In the genomic region with DNA sequence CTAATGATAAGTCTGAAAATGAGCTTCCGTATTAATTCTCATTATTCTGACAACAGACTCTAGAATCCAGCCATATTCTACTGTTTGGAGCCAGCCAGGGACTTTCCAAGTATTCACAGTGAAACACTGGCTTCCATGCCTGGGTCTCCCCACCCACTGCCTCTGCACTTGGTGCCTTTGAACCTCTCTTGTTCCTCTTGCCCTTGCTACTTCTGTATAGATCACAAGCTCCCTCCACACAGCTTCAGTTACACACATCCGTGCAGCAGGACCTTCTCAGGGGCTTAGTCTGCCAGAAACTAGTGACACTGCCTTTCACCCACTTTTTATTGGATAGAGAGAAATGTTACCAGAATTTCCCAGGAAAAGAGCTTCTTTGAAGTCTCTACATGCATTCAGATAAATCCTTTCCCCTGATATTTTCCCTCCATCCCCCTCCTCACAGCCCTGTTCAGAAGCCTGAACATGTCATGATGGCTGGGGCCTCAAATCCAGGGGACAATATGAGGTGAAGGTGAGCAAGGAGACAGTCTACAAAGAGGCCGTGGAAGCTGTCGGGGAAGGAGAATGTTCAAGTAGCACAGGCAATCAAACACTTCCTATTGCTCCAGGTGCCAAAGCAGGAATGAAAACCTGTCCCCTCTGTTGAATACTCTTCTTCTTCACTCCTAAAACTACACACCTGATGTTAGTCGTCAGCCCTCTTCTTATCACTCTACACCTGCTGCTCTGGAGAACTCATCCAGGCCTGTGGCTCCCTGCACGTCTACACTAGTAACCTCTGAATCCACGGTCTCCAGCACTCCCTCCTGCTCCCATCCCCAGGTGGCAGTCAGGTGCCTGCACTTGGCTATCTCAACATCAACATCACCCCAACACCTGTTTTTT, we compare ENCODE assay signal across 8 cellular contexts. TPM values are rescaled to one million over a fixed set of nuclear protein-coding genes. Genes with fewer than 3 reads are reported as not detected.
DNase-seq lines count a peak whose midpoint lies in the region; ATAC-seq, FAIRE-seq and TF ChIP-seq lines count a peak whose summit lies in the region.

No MANE protein-coding gene starts in this region.

- in situ Hi-C loops in GM23248 (cut with MboI), result no loop called here

- no peaks in the 10 kb centered on the region for H3K27me3 Mint-ChIP-seq in stimulated activated memory B cell treated with anti-CD40 and anti-IgM and Interleukin-4, amounts not matched to agents 10 μg/mL and 1 μg/mL and 100 μg/mL, for 72 hours
- H3K27me3 Mint-ChIP-seq in mesothelial cell of epicardium (ENCODE audit: low read depth), result peaks cover 74% of the 10 kb centered on the region

- H3K79me2 ChIP-seq in GM23248 (ENCODE audit: insufficient read depth), result no peaks in the 10 kb centered on the region
- H3K79me2 ChIP-seq in OCI-LY7 (ENCODE audit: insufficient read depth, low read depth, low read length), result no peaks in the 10 kb centered on the region

- peaks cover 62% of the 10 kb centered on the region for H3K4me1 Mint-ChIP-seq in stimulated activated memory B cell treated with anti-CD40 and anti-IgM and Interleukin-4, amounts not matched to agents 10 μg/mL and 1 μg/mL and 100 μg/mL, for 72 hours
- peaks cover 6% of the 10 kb centered on the region for H3K4me1 Mint-ChIP-seq in mesothelial cell of epicardium

- no peak overlapping the region for H3K4me2 ChIP-seq in GM23248 (ENCODE audit: unreplicated experiment)
- H3K4me2 ChIP-seq in OCI-LY7 (ENCODE audit: low read length), result peak overlapping the region; percentile 69

- H3K4me3 ChIP-seq in GM23248, result no peak overlapping the region
- peak overlapping the region; percentile 52 for H3K4me3 ChIP-seq in OCI-LY7 (ENCODE audit: low read depth, low read length, poor library complexity, severe bottlenecking)
- H3K4me3 ChIP-seq in fibroblast of the aortic adventitia (ENCODE audit: low read depth, low read length), result no peak overlapping the region

- intact Hi-C loops in OCI-LY7 (cut with micrococcal nuclease; ENCODE audit: unreplicated experiment), result loop anchor here (2.0 kb wide), 1 partner anchor 43 kb away; a partner anchor contains a TSS

- POLR2A ChIA-PET in OCI-LY7 (lab: Charles Lee), result interaction anchor here (0.5 to 9.1 kb wide), 14 partner anchors 11 to 1790 kb away, joined by 3 to 75 read pairs (median 4); a partner anchor contains a TSS

- peak overlapping the region; percentile 100 for H3K27ac Mint-ChIP-seq in stimulated activated memory B cell treated with anti-CD40 and anti-IgM and Interleukin-4, amounts not matched to agents 10 μg/mL and 1 μg/mL and 100 μg/mL, for 72 hours
- H3K27ac Mint-ChIP-seq in mesothelial cell of epicardium, result no peak overlapping the region

- no peak overlapping the region for H3K9ac ChIP-seq in GM23248

- no peak for FAIRE-seq in urothelium cell line (lab: Jason Lieb, UNC)

- H2AFZ ChIP-seq in GM23248 (no peak overlapping the region), OCI-LY7 (ENCODE audit: low read length) (peak overlapping the region; percentile 88)

- H3K4me1 ChIP-seq in GM23248 (ENCODE audit: insufficient read depth) (no peaks in the 10 kb centered on the region), OCI-LY7 (ENCODE audit: insufficient read depth, low read length, poor library complexity, severe bottlenecking) (peaks cover 49% of the 10 kb centered on the region)

- peaks cover 8% of the 10 kb centered on the region for H3K9me3 Mint-ChIP-seq in stimulated activated memory B cell treated with anti-CD40 and anti-IgM and Interleukin-4, amounts not matched to agents 10 μg/mL and 1 μg/mL and 100 μg/mL, for 72 hours
- H3K9me3 Mint-ChIP-seq in mesothelial cell of epicardium, result peaks cover 1% of the 10 kb centered on the region

- DNase-seq in GM23248 (peak; percentile 12), OCI-LY7 (ENCODE audit: low spot score) (peak; percentile 89), fibroblast of the aortic adventitia (ENCODE audit: low read depth) (peak; percentile 2), urothelium cell line (ENCODE audit: low spot score) (no peak), RPMI8226 (no peak), mesothelial cell of epicardium (ENCODE audit: low spot score in 2 of 2, unreplicated experiment in 2 of 2) (no peak)

- H3K9me2 ChIP-seq in GM23248 (ENCODE audit: insufficient read depth) (no peaks in the 10 kb centered on the region), OCI-LY7 (ENCODE audit: insufficient read depth, low read length) (no peaks in the 10 kb centered on the region)

- H3K36me3 ChIP-seq in GM23248 (ENCODE audit: low read depth) (no peaks in the 10 kb centered on the region), OCI-LY7 (ENCODE audit: insufficient read depth, low read length) (no peaks in the 10 kb centered on the region; the same call in 1 of the 2 replicates)

- H4K20me1 ChIP-seq in GM23248 (ENCODE audit: insufficient read depth), result no peaks in the 10 kb centered on the region
- no peaks in the 10 kb centered on the region for H4K20me1 ChIP-seq in OCI-LY7 (ENCODE audit: insufficient read depth, low read length)

- no peak for TF ChIP-seq CTCF in OCI-LY7 (conservative IDR thresholded peaks at IDR 0.05; ENCODE audit: low read length)
- TF ChIP-seq CTCF in fibroblast of the aortic adventitia (IDR thresholded peaks at IDR 0.05; ENCODE audit: insufficient read depth, low read length), result no peak
- TF ChIP-seq CTCF in mesothelial cell of epicardium (IDR thresholded peaks at IDR 0.05; ENCODE audit: unreplicated experiment), result no peak

- peaks cover 56% of the 10 kb centered on the region for H3K27me3 ChIP-seq in GM23248 (replicated peaks; ENCODE audit: insufficient read depth)

- H3K4me3 Mint-ChIP-seq in stimulated activated memory B cell treated with anti-CD40 and anti-IgM and Interleukin-4, amounts not matched to agents 10 μg/mL and 1 μg/mL and 100 μg/mL, for 72 hours, result peak overlapping the region; percentile 83
- H3K4me3 Mint-ChIP-seq in mesothelial cell of epicardium, result no peak overlapping the region

- peaks cover 18% of the 10 kb centered on the region for H3K36me3 Mint-ChIP-seq in stimulated activated memory B cell treated with anti-CD40 and anti-IgM and Interleukin-4, amounts not matched to agents 10 μg/mL and 1 μg/mL and 100 μg/mL, for 72 hours
- no peaks in the 10 kb centered on the region for H3K36me3 Mint-ChIP-seq in mesothelial cell of epicardium

- H3F3A ChIP-seq in GM23248 (ENCODE audit: insufficient read depth), result no peaks in the 10 kb centered on the region

- 45 to 52% methylated on average over 7 of the region's 7 CpGs for WGBS in GM23248 (ENCODE audit: low coverage in 1 of 2, low lambda C conversion rate in 2 of 2, missing lambda C conversion rate in 2 of 2), 2 experiments

- H3K9me3 ChIP-seq in GM23248 (ENCODE audit: low read depth) (no peaks in the 10 kb centered on the region), OCI-LY7 (ENCODE audit: low read length) (peaks cover 14% of the 10 kb centered on the region)

- no peak overlapping the region for H3K27ac ChIP-seq in GM23248
- H3K27ac ChIP-seq in OCI-LY7 (ENCODE audit: low read depth, low read length, poor library complexity, severe bottlenecking), result peak overlapping the region; percentile 84

- ATAC-seq in GM18517 (IDR thresholded peaks at IDR 0.05; ENCODE audit: unreplicated experiment), result peak; percentile 62
- ATAC-seq in stimulated activated memory B cell treated with anti-CD40 and anti-IgM and Interleukin-4, amounts not matched to agents 10 μg/mL and 1 μg/mL and 100 μg/mL, for 72 hours, result peak; percentile 95

- TSS peak; percentile 94 for BruUV-seq in OCI-LY7 (replicated peaks; lab: Mats Ljungman, UMichigan)

- CTCF ChIA-PET in OCI-LY7 (lab: Charles Lee; ENCODE audit: unreplicated experiment), result interaction anchor here (0.6 to 2.4 kb wide), 6 partner anchors 10 to 219 kb away, joined by 3 to 8 read pairs (median 4); a partner anchor contains a TSS

RNA-seq across cellular contexts. Expression of a gene that starts 20.1 kb away (rescaled TPM):
- not detected in 2 replicates for total RNA-seq in GM23248 (2014; rRNA removed; shearing (Covaris generic))
- polyA plus RNA-seq in GM23248 (2016; fragmentation: Nextera tagmentation; extraction: Ambion mirVana), result 0.18 TPM in 1 of 2 replicates, not detected in the other
- 60.3 and 78.3 TPM in 2 replicates for total RNA-seq in OCI-LY7 (2014; rRNA removed; shearing (Covaris generic))
- 55.0 and 65.4 TPM in 2 replicates for total RNA-seq in OCI-LY7 (2022)
- not detected in 2 replicates for total RNA-seq in fibroblast of the aortic adventitia (ENCODE audit: low replicate concordance)
- total RNA-seq in mesothelial cell of epicardium, result 4.8 to 6.1 TPM (median 5.8 TPM) in 3 replicates

RNA-seq across cellular contexts. Expression of a gene that starts 43.9 kb away (rescaled TPM):
- 0.89 and 2.5 TPM in 2 replicates for total RNA-seq in GM23248 (2014; rRNA removed; shearing (Covaris generic))
- polyA plus RNA-seq in GM23248 (2016; fragmentation: Nextera tagmentation; extraction: Ambion mirVana), result 4.2 and 4.9 TPM in 2 replicates
- total RNA-seq in OCI-LY7 (2014; rRNA removed; shearing (Covaris generic)), result 306 and 388 TPM in 2 replicates
- total RNA-seq in OCI-LY7 (2022) (253 and 256 TPM in 2 replicates), fibroblast of the aortic adventitia (ENCODE audit: low replicate concordance) (0.18 and 1.8 TPM in 2 replicates), mesothelial cell of epicardium (2.0 to 2.2 TPM (median 2.0 TPM) in 3 replicates)

RNA-seq across cellular contexts. Expression of a gene that starts 46.2 kb away (rescaled TPM):
- 12.5 and 14.9 TPM in 2 replicates for total RNA-seq in GM23248 (2014; rRNA removed; shearing (Covaris generic))
- 17.8 and 18.9 TPM in 2 replicates for polyA plus RNA-seq in GM23248 (2016; fragmentation: Nextera tagmentation; extraction: Ambion mirVana)
- 117 and 139 TPM in 2 replicates for total RNA-seq in OCI-LY7 (2014; rRNA removed; shearing (Covaris generic))
- 74.5 and 78.5 TPM in 2 replicates for total RNA-seq in OCI-LY7 (2022)
- total RNA-seq in fibroblast of the aortic adventitia (ENCODE audit: low replicate concordance), result 0.27 and 3.8 TPM in 2 replicates
- total RNA-seq in mesothelial cell of epicardium, result 12.0 to 12.7 TPM (median 12.0 TPM) in 3 replicates

Comparison
In these comparisons a context has a peak if more than half of its experiments do, and no peak if none do; other contexts are left out.
1. DNase-seq: peak in GM23248 (single experiment), OCI-LY7 (single experiment) and fibroblast of the aortic adventitia (single experiment); none in urothelium cell line (single experiment), RPMI8226 (single experiment) and mesothelial cell of epicardium (0 of 2).
2. RNA of a gene that starts 43.9 kb away (total RNA-seq): 253 to 388 TPM in OCI-LY7; 0.89 to 2.5 TPM in GM23248, 2.0 to 2.2 TPM in mesothelial cell of epicardium and 0.18 to 1.8 TPM in fibroblast of the aortic adventitia; every median in the first group is over 10 times any median in the second.